In the genomic region with DNA sequence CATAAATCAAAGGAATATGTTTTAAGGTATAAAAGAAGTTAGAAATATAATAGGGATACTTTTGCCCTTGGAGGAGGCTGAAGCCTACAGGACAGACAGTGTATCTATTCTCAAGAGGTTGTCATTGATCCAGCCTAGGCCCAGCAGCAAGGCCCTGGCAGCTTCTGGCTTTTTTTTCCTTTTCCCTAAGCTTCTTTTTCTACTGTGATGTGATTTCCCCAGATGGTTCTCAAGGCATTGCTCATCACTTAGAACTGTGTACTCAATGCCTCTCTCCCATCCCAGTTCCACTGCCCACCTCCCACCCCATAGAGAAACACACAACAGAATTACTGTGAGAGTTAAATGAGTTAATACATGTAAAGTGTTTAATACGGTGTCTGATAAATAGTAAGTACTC, we compare ENCODE assay signal across 26 cellular contexts.
DNase-seq lines count a peak whose midpoint lies in the region; ATAC-seq, FAIRE-seq and TF ChIP-seq lines count a peak whose summit lies in the region.
"Had no signal": no experiment of that assay in that cellular context is flagged by ENCODE, and none has a peak within 500 bp of the region (broad histone marks: within the 10 kb centered on the region; RNA-seq: fewer than 3 reads in every experiment).

No MANE protein-coding gene starts in this region.

- intact Hi-C loops in IMR-90 (cut with micrococcal nuclease) (loop anchor here (5.0 kb wide), 1 partner anchor 36 kb away; no protein-coding TSS in a partner anchor), endothelial cell of umbilical vein (cut with micrococcal nuclease) (no loop called here)

- in situ Hi-C loops in IMR-90 (cut with MboI; ENCODE audit: low sequenced_read_pairs) = no loop called here

- H3K27me3 Mint-ChIP-seq in GM23338 (ENCODE audit: insufficient read depth, low read depth, poor library complexity) = peaks cover 2% of the 10 kb centered on the region
- H3K27me3 Mint-ChIP-seq: activated naive CD8-positive, alpha-beta T cell treated with anti-CD3 and anti-CD28 coated beads, Interleukin-2, amount 10 ng/mL, durations not matched to agents 7 days and 5 days had no signal

- no peak for TF ChIP-seq EP300 in tibial nerve (IDR thresholded peaks at IDR 0.05)

- no peak overlapping the region for H3K14ac ChIP-seq in IMR-90 (replicated peaks; ENCODE audit: low read depth, low read length)

- H3K4me3 ChIP-seq in IMR-90 (ENCODE audit: insufficient read depth, low read depth, low read length) = no peak overlapping the region
- no peak overlapping the region for H3K4me3 ChIP-seq in endothelial cell of umbilical vein (replicated peaks in 1 of 3; ENCODE audit: insufficient read depth in 1 of 3, low read depth in 1 of 3, low read length in 3 of 3)
- H3K4me3 ChIP-seq in GM23338 = no peak overlapping the region
- no peak overlapping the region for H3K4me3 ChIP-seq in tibial nerve
- H3K4me3 ChIP-seq: A549, body of pancreas, lung, Peyer's patch, SJCRH30, suprapubic skin had no signal

- no peaks in the 10 kb centered on the region for H3F3A ChIP-seq in GM23338 (replicated peaks; ENCODE audit: low read depth)

- H3K9me3 ChIP-seq in IMR-90 (ENCODE audit: control insufficient read depth, insufficient read depth, low read length) = no peaks in the 10 kb centered on the region
- H3K9me3 ChIP-seq in endothelial cell of umbilical vein (replicated peaks; ENCODE audit: control insufficient read depth, insufficient read depth, low read length) = no peaks in the 10 kb centered on the region
- H3K9me3 ChIP-seq in tibial nerve = no peaks in the 10 kb centered on the region
- H3K9me3 ChIP-seq: A549, body of pancreas, Peyer's patch, SJCRH30, suprapubic skin had no signal

- TF ChIP-seq POLR2A in IMR-90 (IDR thresholded peaks at IDR 0.05; ENCODE audit: low read depth, low read length) (no peak), endothelial cell of umbilical vein (IDR thresholded peaks at IDR 0.05; ENCODE audit: low read depth, low read length) (no peak), tibial nerve (IDR thresholded peaks at IDR 0.05) (no peak)

- H3K9ac ChIP-seq in IMR-90 (ENCODE audit: low read depth, low read length) = no peak overlapping the region
- no peak overlapping the region for H3K9ac ChIP-seq in endothelial cell of umbilical vein (replicated peaks; ENCODE audit: extremely low read depth, insufficient read depth, low read length)
- H3K9ac ChIP-seq: KMS-11 had no signal

- no peak overlapping the region for H4K91ac ChIP-seq in IMR-90 (ENCODE audit: insufficient read depth, low read depth, low read length)

- H3K9me1 ChIP-seq in IMR-90 (ENCODE audit: insufficient read depth, low read length) (peaks cover 6% of the 10 kb centered on the region; the same call in 1 of the 2 replicates), endothelial cell of umbilical vein (replicated peaks; ENCODE audit: control insufficient read depth, extremely low read depth, insufficient read depth, low read length) (no peaks in the 10 kb centered on the region)

- H2AFZ ChIP-seq in IMR-90 (replicated peaks; ENCODE audit: low read length, poor library complexity) = no peak overlapping the region
- H2AFZ ChIP-seq in endothelial cell of umbilical vein (ENCODE audit: low read depth, low read length) = no peak overlapping the region
- no peak overlapping the region for H2AFZ ChIP-seq in GM23338

- no peak for TF ChIP-seq RAD21 in IMR-90 (IDR thresholded peaks at IDR 0.05; ENCODE audit: low read length)

- H3K9me3 Mint-ChIP-seq in GM23338 = no peaks in the 10 kb centered on the region
- H3K9me3 Mint-ChIP-seq: activated naive CD8-positive, alpha-beta T cell treated with anti-CD3 and anti-CD28 coated beads, Interleukin-2, amount 10 ng/mL, durations not matched to agents 7 days and 5 days; neural crest cell had no signal

- H3K36me3 ChIP-seq in IMR-90 (ENCODE audit: control insufficient read depth, insufficient read depth, low read length) = peaks cover 4% of the 10 kb centered on the region
- H3K36me3 ChIP-seq in endothelial cell of umbilical vein (ENCODE audit: control insufficient read depth in 2 of 2, extremely low read depth in 1 of 2, insufficient read depth in 2 of 2, low read length in 2 of 2) = no peaks in the 10 kb centered on the region
- H3K36me3 ChIP-seq in GM23338 (ENCODE audit: insufficient read depth) = no peaks in the 10 kb centered on the region; the same call in 1 of the 2 replicates
- H3K36me3 ChIP-seq in tibial nerve = peaks cover 0 to 17% (median 0%) of the 10 kb centered on the region in 3 donors

- BruUV-seq in IMR-90 (replicated peaks; lab: Mats Ljungman, UMichigan) (no TSS peak), endothelial cell of umbilical vein (replicated peaks; lab: Mats Ljungman, UMichigan) (no TSS peak)

- no peaks in the 10 kb centered on the region for H4K20me1 ChIP-seq in IMR-90 (ENCODE audit: insufficient read depth, low read length)
- no peaks in the 10 kb centered on the region for H4K20me1 ChIP-seq in endothelial cell of umbilical vein (replicated peaks; ENCODE audit: control insufficient read depth, extremely low read depth, insufficient read depth, low read length)
- H4K20me1 ChIP-seq in GM23338 (replicated peaks; ENCODE audit: insufficient read depth) = no peaks in the 10 kb centered on the region

- H3K23ac ChIP-seq in IMR-90 (ENCODE audit: low read depth, low read length) = peak overlapping the region; percentile 40; the same call in 1 of the 2 replicates

- ATAC-seq in IMR-90 (ENCODE audit: low read depth) (peak; percentile 42; the same call in 1 of the 2 replicates), GM23338 (no peak), GM21423 (IDR thresholded peaks at IDR 0.05; ENCODE audit: unreplicated experiment) (no peak)
- ATAC-seq: A549, body of pancreas, esophagus mucosa had no signal

- H3K18ac ChIP-seq in IMR-90 (ENCODE audit: low read depth, low read length) = no peak overlapping the region

- H3K27me3 ChIP-seq in IMR-90 (ENCODE audit: control insufficient read depth, insufficient read depth, low read length) = no peaks in the 10 kb centered on the region
- no peaks in the 10 kb centered on the region for H3K27me3 ChIP-seq in endothelial cell of umbilical vein (ENCODE audit: control insufficient read depth in 2 of 2, insufficient read depth in 2 of 2, low read length in 2 of 2)
- no peaks in the 10 kb centered on the region for H3K27me3 ChIP-seq in GM23338 (ENCODE audit: insufficient read depth)
- no peaks in the 10 kb centered on the region for H3K27me3 ChIP-seq in tibial nerve
- H3K27me3 ChIP-seq: body of pancreas, Peyer's patch, SJCRH30, suprapubic skin had no signal

- H3K4ac ChIP-seq in IMR-90 (ENCODE audit: low read depth, low read length) = no peak overlapping the region

- no peak overlapping the region for H2BK120ac ChIP-seq in IMR-90 (ENCODE audit: low read depth, low read length)

- TF ChIP-seq CTCF in IMR-90 (conservative IDR thresholded peaks at IDR 0.05; ENCODE audit: low read depth, low read length) = no peak
- no peak for TF ChIP-seq CTCF in endothelial cell of umbilical vein (IDR thresholded peaks at IDR 0.05; ENCODE audit: extremely low read depth in 1 of 2, insufficient read depth in 1 of 2, low read depth in 1 of 2, low read length in 2 of 2)
- no peak for TF ChIP-seq CTCF in GM23338 (conservative IDR thresholded peaks at IDR 0.05; ENCODE audit: low read depth in 2 of 2)
- TF ChIP-seq CTCF in tibial nerve (IDR thresholded peaks at IDR 0.05) = no peak

- H3K4me1 Mint-ChIP-seq in GM23338 = peaks cover 23% of the 10 kb centered on the region

- dilution Hi-C loops in IMR-90 (cut with HindIII; ENCODE audit: low sequenced_read_pairs, unreplicated experiment) (no loop called here), endothelial cell of umbilical vein (cut with MboI; ENCODE audit: extremely low pct_ligation_motif_present, low sequenced_read_pairs) (no loop called here)

- no peak overlapping the region for H3K4me3 Mint-ChIP-seq in GM23338
- H3K4me3 Mint-ChIP-seq: activated naive CD8-positive, alpha-beta T cell treated with anti-CD3 and anti-CD28 coated beads, Interleukin-2, amount 10 ng/mL, durations not matched to agents 7 days and 5 days; neural crest cell had no signal

- H4K5ac ChIP-seq in IMR-90 (ENCODE audit: low read depth, low read length) = no peak overlapping the region

- H3K27ac ChIP-seq in IMR-90 (ENCODE audit: insufficient read depth, low read length) (no peak overlapping the region), endothelial cell of umbilical vein (ENCODE audit: insufficient read depth, low read depth, low read length) (no peak overlapping the region), GM23338 (ENCODE audit: low read depth) (no peak overlapping the region), tibial nerve (peak overlapping the region in 1 of 4 donors; percentile 57)
- H3K27ac ChIP-seq: A549, body of pancreas, KMS-11, SJCRH30, suprapubic skin had no signal

- H2AK9ac ChIP-seq in IMR-90 (replicated peaks; ENCODE audit: low read depth, low read length, poor library complexity) = no peak overlapping the region

- H3K4me2 ChIP-seq in IMR-90 (ENCODE audit: low read depth, low read length) = no peak overlapping the region
- H3K4me2 ChIP-seq in endothelial cell of umbilical vein (ENCODE audit: insufficient read depth, low read length) = no peak overlapping the region
- H3K4me2 ChIP-seq in GM23338 = no peak overlapping the region
- H3K4me2 ChIP-seq: A549, KMS-11 had no signal

- 0 out of 4 replicates have a peak overlapping the region, but pooled peaks of 1 of the 2 experiments have one; percentile 37 for H4K8ac ChIP-seq in IMR-90 (ENCODE audit: low read depth in 2 of 2, low read length in 2 of 2)

- no CpG with 5 or more reads among the region's 1 CpG for WGBS in IMR-90 (ENCODE audit: extremely low coverage in 2 of 2, insufficient read length in 1 of 2), 2 experiments
- WGBS in tibial nerve, 2 donors = 94 to 96% methylated on average over 1 of the region's 1 CpG

- peak overlapping the region; percentile 45; the same call in 1 of the 3 replicates for H2BK15ac ChIP-seq in IMR-90 (ENCODE audit: low read depth, low read length)

- DNase-seq in AG20443 (ENCODE audit: low spot score) (peak; percentile 40), IMR-90 (peak; percentile 56), endothelial cell of umbilical vein (ENCODE audit: low read depth, low spot score) (no peak), myocyte (ENCODE audit: low read depth) (peak; percentile 19), GM23338 (ENCODE audit: low spot score) (no peak), NCI-H2196 (lab: John Stamatoyannopoulos, UW; ENCODE audit: unreplicated experiment) (no peak), tibial nerve (ENCODE audit: low spot score in 2 of 2) (no peak)
- DNase-seq: activated CD4-positive, CD25-positive, alpha-beta regulatory T cell treated with anti-CD3 and anti-CD28 coated beads, Interleukin-2, amount 50 U/mL, for 72 hours; activated effector memory CD4-positive, alpha-beta T cell treated with anti-CD3 and anti-CD28 coated beads, Interleukin-2, amount 50 U/mL, for 16 hours; activated naive CD8-positive, alpha-beta T cell treated with anti-CD3 and anti-CD28 coated beads, Interleukin-2, amount 10 ng/mL, durations not matched to agents 7 days and 5 days; body of pancreas; C1 segment of cervical spinal cord; DND-41; effector memory CD4-positive, alpha-beta T cell; NCI-H524 treated with DMSO at 0.1 percent for 48 hours; Peyer's patch; SJCRH30 had no signal

- H3K56ac ChIP-seq in IMR-90 (ENCODE audit: extremely low read depth, insufficient read depth, low read length) = 0 out of 2 replicates have a peak overlapping the region, but pooled peaks have one; percentile 4

- POLR2A ChIA-PET in IMR-90 (lab: Charles Lee; ENCODE audit: unreplicated experiment) = no interaction called here
- POLR2A ChIA-PET in endothelial cell of umbilical vein (lab: Charles Lee) = no interaction called here

- no peaks in the 10 kb centered on the region for H3K4me1 ChIP-seq in IMR-90 (ENCODE audit: control insufficient read depth, insufficient read depth, low read length)
- H3K4me1 ChIP-seq in endothelial cell of umbilical vein (ENCODE audit: control insufficient read depth, extremely low read depth, insufficient read depth, low read length) = no peaks in the 10 kb centered on the region
- 0 out of 2 replicates have a peak, but pooled peaks cover 5% of the 10 kb centered on the region for H3K4me1 ChIP-seq in GM23338 (ENCODE audit: insufficient read depth)
- peaks cover 0 to 40% (median 7%) of the 10 kb centered on the region in 4 donors for H3K4me1 ChIP-seq in tibial nerve
- H3K4me1 ChIP-seq: SJCRH30 had no signal

- no peak overlapping the region for H2BK5ac ChIP-seq in IMR-90 (ENCODE audit: low read depth, low read length, poor library complexity, severe bottlenecking)

- FAIRE-seq in endothelial cell of umbilical vein (lab: Jason Lieb, UNC) = peak; percentile 26
- FAIRE-seq: A549, colon, urothelium cell line had no signal

- no peak overlapping the region for H3K27ac Mint-ChIP-seq in GM23338
- H3K27ac Mint-ChIP-seq: activated naive CD8-positive, alpha-beta T cell treated with anti-CD3 and anti-CD28 coated beads, Interleukin-2, amount 10 ng/mL, durations not matched to agents 7 days and 5 days had no signal

- H3K79me2 ChIP-seq in endothelial cell of umbilical vein (ENCODE audit: control insufficient read depth, insufficient read depth, low read length) (no peaks in the 10 kb centered on the region), GM23338 (replicated peaks; ENCODE audit: insufficient read depth) (0 out of 2 replicates have a peak, but pooled peaks cover 3% of the 10 kb centered on the region)

- CTCF ChIA-PET in IMR-90 (lab: Yijun Ruan, JAX) (no interaction called here), endothelial cell of umbilical vein (lab: Charles Lee) (no interaction called here)

- no peak overlapping the region for H2AK5ac ChIP-seq in IMR-90 (ENCODE audit: low read depth, low read length)

- H2BK20ac ChIP-seq in IMR-90 (ENCODE audit: low read depth, low read length) = no peak overlapping the region

- H3K79me1 ChIP-seq in IMR-90 (ENCODE audit: low read depth in 1 of 2, low read length in 2 of 2) = peaks cover 0 to 4% of the 10 kb centered on the region in 2 experiments; a peak in 2 of 4 replicates

- H3K36me3 Mint-ChIP-seq in GM23338 (ENCODE audit: low read depth) = peaks cover 9% of the 10 kb centered on the region; the same call in 2 of the 3 replicates

- no peaks in the 10 kb centered on the region for H3K9me2 ChIP-seq in GM23338 (ENCODE audit: insufficient read depth)

Comparison
In these comparisons a context has a peak if more than half of its experiments do, and no peak if none do; other contexts are left out.
1. DNase-seq: peak in AG20443 (single experiment), IMR-90 (single experiment) and myocyte (single experiment); none in endothelial cell of umbilical vein (single experiment), GM23338 (single experiment), NCI-H2196 (single experiment) and tibial nerve (0 of 2).